ENCODE assay signal across 9 cellular contexts in the genomic region with DNA sequence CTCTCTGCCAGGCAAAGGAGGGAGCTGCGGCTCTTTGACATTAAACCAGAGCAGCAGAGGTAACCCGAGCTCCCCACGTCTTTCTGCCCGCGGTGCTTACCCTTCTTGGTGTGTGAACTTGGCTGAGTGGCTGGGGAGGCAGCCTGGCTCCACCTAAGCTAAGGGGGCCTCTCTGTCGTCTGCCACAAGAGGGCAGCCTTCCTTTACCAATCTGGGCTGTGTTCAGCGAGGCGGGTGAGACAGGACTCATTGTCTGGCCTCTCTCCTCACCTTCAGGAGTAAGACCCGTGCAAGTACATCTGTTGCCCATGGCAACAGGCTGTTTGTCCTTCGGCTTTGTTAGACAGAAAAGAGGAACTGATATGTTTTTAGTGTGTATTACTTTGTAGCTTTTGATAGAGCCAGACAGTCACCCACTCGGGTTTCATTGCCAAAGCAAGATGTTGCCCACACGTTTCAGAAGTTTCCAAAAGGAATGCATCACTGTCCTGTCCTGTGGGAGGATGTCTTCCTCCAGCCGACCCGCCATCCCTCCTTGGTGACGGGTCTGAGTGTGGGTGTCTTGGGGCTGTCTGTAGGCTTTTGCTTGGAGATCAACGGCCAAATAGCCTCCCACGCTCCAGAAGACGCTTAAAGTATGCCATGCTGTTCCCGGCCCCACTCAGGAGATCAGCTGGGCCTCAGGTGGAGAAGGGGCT. TPM values are rescaled to one million over a fixed set of nuclear protein-coding genes. Genes with fewer than 3 reads are reported as not detected.
DNase-seq lines count a peak whose midpoint lies in the region; ATAC-seq, FAIRE-seq and TF ChIP-seq lines count a peak whose summit lies in the region.
"Had no signal": no experiment of that assay in that cellular context is flagged by ENCODE, and none has a peak within 500 bp of the region (broad histone marks: within the 10 kb centered on the region; RNA-seq: fewer than 3 reads in every experiment).

No MANE protein-coding gene starts in this region.

- POLR2A ChIA-PET in HepG2 (lab: Yijun Ruan, JAX): interaction anchor here (1.2 to 1.5 kb wide), 2 partner anchors 56 to 106 kb away, joined by 4 to 7 read pairs; no protein-coding TSS in a partner anchor

- peak; percentile 30 for FAIRE-seq in HepG2 (lab: Jason Lieb, UNC)

- TF ChIP-seq EP300 in HepG2 (IDR thresholded peaks at IDR 0.05; ENCODE audit: low read depth in 2 of 2, low read length in 2 of 2) (no peak), HepG2 (CRISPR knock-in tag; IDR thresholded peaks at IDR 0.05; ENCODE audit: borderline replicate concordance) (no peak)

- no peaks in the 10 kb centered on the region for H4K20me1 ChIP-seq in HepG2 (ENCODE audit: insufficient read depth, low read length)

- in situ Hi-C loops in HepG2 (cut with HindIII; ENCODE audit: extremely low pct_ligation_motif_present, low pct_unique_long_range_greater_than_20kb): loop anchor here (5.0 kb wide), 1 partner anchor 82 kb away; no protein-coding TSS in a partner anchor

- peak; percentile 93 for DNase-seq in AG20443 (ENCODE audit: low spot score)
- DNase-seq in NCI-H226: peak; percentile 45
- DNase-seq in activated CD4-positive, alpha-beta T cell treated with anti-CD3 and anti-CD28 coated beads for 24 hours (ENCODE audit: low read depth in 2 of 2): peak; percentile 79 to 80
- peak; percentile 92 for DNase-seq in choroid plexus epithelial cell (ENCODE audit: low read depth)
- DNase-seq in HepG2 (ENCODE audit: low spot score): peak; percentile 64
- peak; percentile 64 to 76 (median 75) for DNase-seq in stimulated activated CD4-positive, alpha-beta T cell treated with anti-CD3 and anti-CD28 coated beads, TNF-alpha, amount 100 ng/mL, for 4 hours (ENCODE audit: low read depth in 3 of 3)

- TF ChIP-seq RAD21 in HepG2 (CRISPR knock-in tag; IDR thresholded peaks at IDR 0.05): peak; percentile 87

- H3K36me3 ChIP-seq in HepG2 (replicated peaks in 1 of 2; ENCODE audit: control insufficient read depth in 1 of 2, insufficient read depth in 2 of 2, low read length in 2 of 2): peaks cover 16 to 44% of the 10 kb centered on the region in 2 experiments

- H3K4me3 ChIP-seq in choroid plexus epithelial cell (ENCODE audit: low read depth, low read length) (no peak overlapping the region), HepG2 (replicated peaks in 1 of 3; ENCODE audit: insufficient read depth in 1 of 3, low read depth in 2 of 3, low read length in 3 of 3) (no peak overlapping the region)
- H3K4me3 ChIP-seq: SK-N-MC had no signal

- no peak overlapping the region for H3K27ac ChIP-seq in HepG2 (ENCODE audit: extremely low read length, insufficient read depth, low read length)
- H3K27ac ChIP-seq: SK-N-MC had no signal

- no peaks in the 10 kb centered on the region; a peak in 1 of 5 replicates for H3K27me3 ChIP-seq in HepG2 (ENCODE audit: control insufficient read depth in 1 of 2, insufficient read depth in 2 of 2, low read length in 2 of 2)

- CTCF ChIA-PET in HepG2 (lab: Yijun Ruan, JAX; ENCODE audit: low intra/inter-chr PET ratio, low total read pairs): interaction anchor here (0.7 to 3.6 kb wide), 3 partner anchors 80 to 105 kb away, joined by 3 to 45 read pairs (median 4); no protein-coding TSS in a partner anchor

- peaks cover 8% of the 10 kb centered on the region for H3K4me1 ChIP-seq in HepG2 (ENCODE audit: insufficient read depth, low read length)

- H3K9ac ChIP-seq in HepG2 (ENCODE audit: insufficient read depth, low read depth, low read length): no peak overlapping the region

- no peak for TF ChIP-seq POLR2A in HepG2 (IDR thresholded peaks at IDR 0.05; ENCODE audit: insufficient read depth in 1 of 2, low read depth in 2 of 2, low read length in 2 of 2)

- no TSS peak for BruUV-seq in HepG2 (replicated peaks; lab: Mats Ljungman, UMichigan)

- TF ChIP-seq CTCF in choroid plexus epithelial cell (conservative IDR thresholded peaks at IDR 0.05; ENCODE audit: low read depth, low read length) (peak; percentile 96), HepG2 (CRISPR knock-in tag; IDR thresholded peaks at IDR 0.05) (peak; percentile 94)

- H3K79me2 ChIP-seq in HepG2 (ENCODE audit: insufficient read depth, low read length): peaks cover 8% of the 10 kb centered on the region

- 51% methylated on average over 14 of the region's 19 CpGs for WGBS in HepG2 (ENCODE audit: low lambda C conversion rate)

- intact Hi-C loops in HepG2 (cut with micrococcal nuclease; ENCODE audit: unreplicated experiment): loop anchor here (1.0 to 2.0 kb wide), 2 partner anchors 54 to 106 kb away; a partner anchor contains a TSS

- H2AFZ ChIP-seq in HepG2 (ENCODE audit: low read length): no peak overlapping the region

- H3K9me3 ChIP-seq in HepG2 (ENCODE audit: low read length): no peaks in the 10 kb centered on the region

- ATAC-seq in GM18867 (IDR thresholded peaks at IDR 0.05; ENCODE audit: unreplicated experiment) (peak; percentile 76), HG03095 (IDR thresholded peaks at IDR 0.05; ENCODE audit: unreplicated experiment) (peak; percentile 58), HepG2 (peak; percentile 88)

- H3K4me2 ChIP-seq in HepG2 (ENCODE audit: low read depth, low read length): no peak overlapping the region

TF ChIP-seq in HepG2, 621 proteins besides CTCF, POLR2A, EP300 and RAD21 (continues in another document):
- no peak for TF ChIP-seq CBX2 (IDR thresholded peaks at IDR 0.05; ENCODE audit: low read depth, low read length)
- no peak for TF ChIP-seq CBX2 (CRISPR knock-in tag; IDR thresholded peaks at IDR 0.05; ENCODE audit: low read depth)
- TF ChIP-seq THAP11 (CRISPR knock-in tag; IDR thresholded peaks at IDR 0.05): 0 out of 2 replicates have a peak, but pooled peaks have one; percentile 16
- 0 out of 2 replicates have a peak, but pooled peaks have one; percentile 10 for TF ChIP-seq NFKB2 (CRISPR knock-in tag; IDR thresholded peaks at IDR 0.05; ENCODE audit: borderline replicate concordance)
- 0 out of 4 replicates have a peak, but pooled peaks of 1 of the 2 experiments have one; percentile 12 for TF ChIP-seq MAFK (conservative IDR thresholded peaks at IDR 0.05 in 1 of 2, IDR thresholded peaks at IDR 0.05 in 1 of 2; ENCODE audit: low read length in 2 of 2)
- TF ChIP-seq MEF2D (CRISPR knock-in tag; IDR thresholded peaks at IDR 0.05): no peak
- TF ChIP-seq KDM2A (CRISPR knock-in tag; IDR thresholded peaks at IDR 0.05; ENCODE audit: borderline replicate concordance, low read depth): peak; percentile 44; the same call in 1 of the 2 replicates

RNA-seq across cellular contexts. Expression of a gene that starts 4.6 kb away (rescaled TPM):
- 84.0 and 120 TPM in 2 replicates for total RNA-seq in HepG2 (2016; rRNA removed; fragmentation: Illumina TruSeq; extraction: Trizol)
- total RNA-seq in HepG2 (2016; cell fraction: cytosol; rRNA removed; fragmentation: Illumina TruSeq; extraction: Trizol; ENCODE audit: low read depth): 26.0 and 27.8 TPM in 2 replicates
- total RNA-seq in HepG2 (2016; cell fraction: insoluble cytoplasmic fraction; rRNA removed; fragmentation: Illumina TruSeq; extraction: Trizol): 84.6 and 128 TPM in 2 replicates
- 37.0 and 39.3 TPM in 2 replicates for total RNA-seq in HepG2 (2016; cell fraction: membrane; rRNA removed; fragmentation: Illumina TruSeq; extraction: Trizol)
- 39.0 and 42.5 TPM in 2 replicates for total RNA-seq in HepG2 (2016; cell fraction: nucleus; rRNA removed; fragmentation: Illumina TruSeq; extraction: Trizol)
- 29.4 and 32.2 TPM in 2 replicates for polyA plus RNA-seq in HepG2 (2011; rRNA removed)
- polyA plus RNA-seq in HepG2 (2011; cell fraction: cytosol; rRNA removed): 22.5 and 24.9 TPM in 2 replicates
- 46.3 and 51.2 TPM in 2 replicates for polyA plus RNA-seq in HepG2 (2011; cell fraction: nucleus; rRNA removed)
- 24.1 and 24.4 TPM in 2 replicates for polyA plus RNA-seq in HepG2 (2012)
- 25.5 and 26.4 TPM in 2 replicates for polyA plus RNA-seq in HepG2 (2016; cell fraction: cytosol; fragmentation: Illumina TruSeq; extraction: Trizol; ENCODE audit: low read depth)
- 117 and 122 TPM in 2 replicates for polyA plus RNA-seq in HepG2 (2016; cell fraction: insoluble cytoplasmic fraction; fragmentation: Illumina TruSeq; extraction: Trizol; ENCODE audit: low read depth)
- polyA plus RNA-seq in HepG2 (2016; cell fraction: membrane; fragmentation: Illumina TruSeq; extraction: Trizol; ENCODE audit: low read depth): 29.0 and 32.5 TPM in 2 replicates
- polyA plus RNA-seq in HepG2 (2016; cell fraction: nucleus; fragmentation: Illumina TruSeq; extraction: Trizol; ENCODE audit: insufficient read depth, low read depth): 58.8 and 67.0 TPM in 2 replicates
- polyA minus RNA-seq in HepG2 (2011; rRNA and poly(A)+ RNA removed; ENCODE audit: low replicate concordance): 23.6 and 67.1 TPM in 2 replicates
- polyA minus RNA-seq in HepG2 (2011; cell fraction: cytosol; rRNA and poly(A)+ RNA removed): 16.8 and 23.0 TPM in 2 replicates
- 45.1 and 53.7 TPM in 2 replicates for polyA minus RNA-seq in HepG2 (2011; cell fraction: nucleus; rRNA and poly(A)+ RNA removed)

RNA-seq across cellular contexts. Expression of a gene that starts 54.5 kb away (rescaled TPM):
- 3.2 and 3.8 TPM in 2 replicates for total RNA-seq in HepG2 (2016; rRNA removed; fragmentation: Illumina TruSeq; extraction: Trizol)
- total RNA-seq in HepG2 (2016; cell fraction: cytosol; rRNA removed; fragmentation: Illumina TruSeq; extraction: Trizol; ENCODE audit: low read depth): 1.5 TPM in 2 replicates
- total RNA-seq in HepG2 (2016; cell fraction: insoluble cytoplasmic fraction; rRNA removed; fragmentation: Illumina TruSeq; extraction: Trizol): 3.0 and 4.1 TPM in 2 replicates
- total RNA-seq in HepG2 (2016; cell fraction: membrane; rRNA removed; fragmentation: Illumina TruSeq; extraction: Trizol): 2.6 and 2.8 TPM in 2 replicates
- 1.9 and 2.3 TPM in 2 replicates for total RNA-seq in HepG2 (2016; cell fraction: nucleus; rRNA removed; fragmentation: Illumina TruSeq; extraction: Trizol)
- polyA plus RNA-seq in HepG2 (2011; rRNA removed): 2.9 TPM in 2 replicates
- polyA plus RNA-seq in HepG2 (2011; cell fraction: cytosol; rRNA removed): 1.7 and 4.1 TPM in 2 replicates
- polyA plus RNA-seq in HepG2 (2011; cell fraction: nucleus; rRNA removed): 3.9 and 4.0 TPM in 2 replicates
- 0.71 and 1.4 TPM in 2 replicates for polyA plus RNA-seq in HepG2 (2012)
- polyA plus RNA-seq in HepG2 (2016; cell fraction: cytosol; fragmentation: Illumina TruSeq; extraction: Trizol; ENCODE audit: low read depth): 0.36 and 0.54 TPM in 2 replicates
- 2.4 and 2.7 TPM in 2 replicates for polyA plus RNA-seq in HepG2 (2016; cell fraction: insoluble cytoplasmic fraction; fragmentation: Illumina TruSeq; extraction: Trizol; ENCODE audit: low read depth)
- 1.1 and 1.4 TPM in 2 replicates for polyA plus RNA-seq in HepG2 (2016; cell fraction: membrane; fragmentation: Illumina TruSeq; extraction: Trizol; ENCODE audit: low read depth)
- polyA plus RNA-seq in HepG2 (2016; cell fraction: nucleus; fragmentation: Illumina TruSeq; extraction: Trizol; ENCODE audit: insufficient read depth, low read depth): 2.7 TPM in 2 replicates
- polyA minus RNA-seq in HepG2 (2011; rRNA and poly(A)+ RNA removed; ENCODE audit: low replicate concordance): 2.0 and 6.9 TPM in 2 replicates
- polyA minus RNA-seq in HepG2 (2011; cell fraction: cytosol; rRNA and poly(A)+ RNA removed): 1.5 and 3.6 TPM in 2 replicates
- 2.1 and 3.0 TPM in 2 replicates for polyA minus RNA-seq in HepG2 (2011; cell fraction: nucleus; rRNA and poly(A)+ RNA removed)
